Comparison of ENCODE assay signal across 7 cellular contexts in genomic region chr12:1715459-1715858, GRCh38. TPM values are rescaled to one million over a fixed set of nuclear protein-coding genes. Genes with fewer than 3 reads are reported as not detected.
A peak's percentile ranks its signal among the peaks of the same experiment; 100 is the strongest.
DNase-seq lines count a peak whose midpoint lies in the region; ATAC-seq lines count a peak whose summit lies in the region.
"Not testable (repeated sequence)": the region's sequence is repeated elsewhere in the genome, so short reads cannot be mapped to it uniquely, and the experiment has no call there.

No MANE protein-coding gene starts in this region.

- intact Hi-C loops in activated CD4-positive, alpha-beta T cell treated with anti-CD3 and anti-CD28 coated beads for 36 hours (cut with DNase I, micrococcal nuclease); activated naive CD4-positive, alpha-beta T cell treated with anti-CD3 and anti-CD28 coated beads for 36 hours (cut with micrococcal nuclease): not testable (repeated sequence)

- H3K4me3 Mint-ChIP-seq in activated CD4-positive, alpha-beta T cell treated with anti-CD3 and anti-CD28 coated beads for 36 hours; activated naive CD4-positive, alpha-beta T cell treated with anti-CD3 and anti-CD28 coated beads for 36 hours; natural killer cell treated with Interleukin-12 subunit alpha and Interleukin-12 subunit beta and Interleukin-15 and Interleukin-18, amount 100 ng/mL, for 72 hours: not testable (repeated sequence)
- peak overlapping the region; percentile 39 to 84 for H3K4me3 Mint-ChIP-seq in effector memory CD8-positive, alpha-beta T cell

- H3K27me3 Mint-ChIP-seq in activated CD4-positive, alpha-beta T cell treated with anti-CD3 and anti-CD28 coated beads for 36 hours; activated naive CD4-positive, alpha-beta T cell treated with anti-CD3 and anti-CD28 coated beads for 36 hours (ENCODE audit: low read depth); effector memory CD8-positive, alpha-beta T cell; natural killer cell treated with Interleukin-12 subunit alpha and Interleukin-12 subunit beta and Interleukin-15 and Interleukin-18, amount 100 ng/mL, for 72 hours: not testable (repeated sequence)

- POLR2A ChIA-PET in activated CD4-positive, alpha-beta T cell treated with anti-CD3 and anti-CD28 coated beads for 36 hours (lab: Charles Lee), result interaction anchor here (0.6 kb wide), 1 partner anchor 113 kb away, joined by 4 read pairs; no protein-coding TSS in a partner anchor

- CTCF ChIA-PET in activated CD4-positive, alpha-beta T cell treated with anti-CD3 and anti-CD28 coated beads for 36 hours (lab: Charles Lee); activated naive CD4-positive, alpha-beta T cell treated with anti-CD3 and anti-CD28 coated beads for 36 hours (lab: Charles Lee): not testable (repeated sequence)

- H3K36me3 Mint-ChIP-seq in activated CD4-positive, alpha-beta T cell treated with anti-CD3 and anti-CD28 coated beads for 36 hours (ENCODE audit: low read depth), result peaks cover 39% of the 10 kb centered on the region
- H3K36me3 Mint-ChIP-seq in activated naive CD4-positive, alpha-beta T cell treated with anti-CD3 and anti-CD28 coated beads for 36 hours (ENCODE audit: low read depth), result peaks cover 35% of the 10 kb centered on the region
- not testable (repeated sequence) for H3K36me3 Mint-ChIP-seq in effector memory CD8-positive, alpha-beta T cell (ENCODE audit: insufficient read depth)
- H3K36me3 Mint-ChIP-seq in natural killer cell treated with Interleukin-12 subunit alpha and Interleukin-12 subunit beta and Interleukin-15 and Interleukin-18, amount 100 ng/mL, for 72 hours, result peaks cover 12% of the 10 kb centered on the region

- H3K9me3 Mint-ChIP-seq in activated CD4-positive, alpha-beta T cell treated with anti-CD3 and anti-CD28 coated beads for 36 hours (ENCODE audit: low read depth); effector memory CD8-positive, alpha-beta T cell; natural killer cell treated with Interleukin-12 subunit alpha and Interleukin-12 subunit beta and Interleukin-15 and Interleukin-18, amount 100 ng/mL, for 72 hours: not testable (repeated sequence)
- peaks cover 13% of the 10 kb centered on the region for H3K9me3 Mint-ChIP-seq in activated naive CD4-positive, alpha-beta T cell treated with anti-CD3 and anti-CD28 coated beads for 36 hours

- not testable (repeated sequence) for H3K27ac Mint-ChIP-seq in activated CD4-positive, alpha-beta T cell treated with anti-CD3 and anti-CD28 coated beads for 36 hours; activated naive CD4-positive, alpha-beta T cell treated with anti-CD3 and anti-CD28 coated beads for 36 hours
- H3K27ac Mint-ChIP-seq in effector memory CD8-positive, alpha-beta T cell, result peak overlapping the region in 1 of 2 donors; percentile 90
- H3K27ac Mint-ChIP-seq in natural killer cell treated with Interleukin-12 subunit alpha and Interleukin-12 subunit beta and Interleukin-15 and Interleukin-18, amount 100 ng/mL, for 72 hours, result peak overlapping the region; percentile 55 to 61

- ATAC-seq in activated CD4-positive, alpha-beta T cell treated with anti-CD3 and anti-CD28 coated beads for 36 hours; effector memory CD8-positive, alpha-beta T cell (replicated peaks); natural killer cell treated with Interleukin-12 subunit alpha and Interleukin-12 subunit beta and Interleukin-15 and Interleukin-18, amount 100 ng/mL, for 72 hours: not testable (repeated sequence)

- DNase-seq in COLO668 (lab: John Stamatoyannopoulos, UW; ENCODE audit: unreplicated experiment) (peak; percentile 15), M059J (ENCODE audit: low read depth) (peak; percentile 13), NCI-H82 (lab: John Stamatoyannopoulos, UW) (peak; percentile 10)
- DNase-seq in activated CD4-positive, alpha-beta T cell treated with anti-CD3 and anti-CD28 coated beads for 36 hours, result peak; percentile 51
- peak; percentile 60 for DNase-seq in activated naive CD4-positive, alpha-beta T cell treated with anti-CD3 and anti-CD28 coated beads for 36 hours
- not testable (repeated sequence) for DNase-seq in effector memory CD8-positive, alpha-beta T cell; natural killer cell treated with Interleukin-12 subunit alpha and Interleukin-12 subunit beta and Interleukin-15 and Interleukin-18, amount 100 ng/mL, for 72 hours (ENCODE audit: low spot score)

- peaks cover 37% of the 10 kb centered on the region for H3K4me1 Mint-ChIP-seq in activated CD4-positive, alpha-beta T cell treated with anti-CD3 and anti-CD28 coated beads for 36 hours
- H3K4me1 Mint-ChIP-seq in activated naive CD4-positive, alpha-beta T cell treated with anti-CD3 and anti-CD28 coated beads for 36 hours (ENCODE audit: low read depth), result peaks cover 46% of the 10 kb centered on the region
- peaks cover 33 to 62% of the 10 kb centered on the region in 2 donors for H3K4me1 Mint-ChIP-seq in effector memory CD8-positive, alpha-beta T cell (ENCODE audit: low read depth in 2 of 2)
- peaks cover 37 to 46% of the 10 kb centered on the region in 2 donors for H3K4me1 Mint-ChIP-seq in natural killer cell treated with Interleukin-12 subunit alpha and Interleukin-12 subunit beta and Interleukin-15 and Interleukin-18, amount 100 ng/mL, for 72 hours (ENCODE audit: low read depth in 2 of 2)

RNA-seq across cellular contexts. Expression of gene ADIPOR2, which starts 24.6 kb away (rescaled TPM):
- 32.5 and 42.0 TPM in 2 replicates for total RNA-seq in M059J (2014; rRNA removed; shearing (Covaris generic))
- total RNA-seq in activated CD4-positive, alpha-beta T cell treated with anti-CD3 and anti-CD28 coated beads for 36 hours, result 10 to 100 TPM; 51.7 to 52.6 TPM
- total RNA-seq in activated naive CD4-positive, alpha-beta T cell treated with anti-CD3 and anti-CD28 coated beads for 36 hours, result 10 to 100 TPM; 31.1 to 34.8 TPM
- total RNA-seq in natural killer cell treated with Interleukin-12 subunit alpha and Interleukin-12 subunit beta and Interleukin-15 and Interleukin-18, amount 100 ng/mL, for 72 hours, result 10 to 100 TPM; 72.5 to 74.5 TPM
